ENCODE assay signal across 14 cellular contexts in the genomic region with DNA sequence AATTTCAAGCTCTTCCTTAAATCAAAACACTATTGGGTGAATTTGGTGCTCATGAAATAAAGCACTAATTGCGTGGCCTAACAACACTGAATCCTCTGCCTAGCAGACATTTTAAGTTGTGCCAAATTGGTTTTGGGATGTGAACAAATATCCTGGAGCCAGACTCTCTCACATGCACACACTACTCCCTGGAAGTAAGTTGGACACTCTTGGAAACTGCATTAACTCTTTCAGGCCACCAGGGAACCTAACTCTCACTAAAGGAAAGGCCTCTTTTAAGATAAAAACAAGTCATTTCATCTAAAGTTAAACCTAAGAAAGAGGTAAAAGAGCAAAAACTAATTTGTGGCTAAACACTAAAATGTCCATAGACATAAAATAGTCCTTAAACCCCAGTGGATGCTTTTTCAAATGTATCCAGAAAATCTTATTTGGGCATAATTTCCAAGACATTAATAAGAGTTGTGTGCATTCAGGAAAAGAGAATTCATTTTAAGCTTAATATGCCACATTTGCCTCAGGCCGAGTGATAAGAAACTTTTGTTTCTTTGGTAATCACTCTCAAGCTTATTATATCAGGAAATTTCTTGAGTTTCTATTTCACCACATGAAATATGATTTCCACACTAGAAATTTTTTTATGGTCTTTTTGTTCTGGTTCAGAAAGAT.
DNase-seq lines count a peak whose midpoint lies in the region; ATAC-seq and TF ChIP-seq lines count a peak whose summit lies in the region.
"Had no signal": no experiment of that assay in that cellular context is flagged by ENCODE, and none has a peak within 500 bp of the region (broad histone marks: within the 10 kb centered on the region; RNA-seq: fewer than 3 reads in every experiment).

No MANE protein-coding gene starts in this region.

- H3K27me3 Mint-ChIP-seq in immature natural killer cell (ENCODE audit: low read depth in 3 of 3), result no peaks in the 10 kb centered on the region
- H3K27me3 Mint-ChIP-seq: CD8-positive, alpha-beta memory T cell had no signal

- DNase-seq in AG09309 (ENCODE audit: low read depth) (no peak), HFF-Myc (ENCODE audit: extremely low read depth, low read depth) (no peak), cardiac fibroblast (ENCODE audit: low read depth in 2 of 2) (peak in 1 of 2 donors; percentile 20), kidney epithelial cell (ENCODE audit: low read depth) (no peak), NCI-H524 treated with DMSO at 0.1 percent for 48 hours (lab: John Stamatoyannopoulos, UW) (no peak), upper lobe of right lung (no peak), immature natural killer cell (no peak)
- DNase-seq: activated T-cell treated with anti-CD3 and anti-CD28 coated beads for 4 hours; CD8-positive, alpha-beta memory T cell; dermis blood vessel endothelial cell; islet precursor cell; NCI-H2107; T-helper 1 cell had no signal

- peak; percentile 11 for TF ChIP-seq CTCF in AG09309 (IDR thresholded peaks at IDR 0.05; ENCODE audit: control insufficient read depth, insufficient read depth, low read depth, low read length, missing control alignments)
- TF ChIP-seq CTCF in HFF-Myc (IDR thresholded peaks at IDR 0.05; ENCODE audit: low read depth, low read length, missing control alignments), result peak; percentile 32
- peak; percentile 40 for TF ChIP-seq CTCF in cardiac fibroblast (IDR thresholded peaks at IDR 0.05; ENCODE audit: low read depth, low read length)
- TF ChIP-seq CTCF in kidney epithelial cell (IDR thresholded peaks at IDR 0.05; ENCODE audit: insufficient read depth, low read length, poor library complexity, severe bottlenecking), result peak; percentile 30
- TF ChIP-seq CTCF in upper lobe of right lung (IDR thresholded peaks at IDR 0.05), result no peak

- peaks cover 6% of the 10 kb centered on the region in 2 donors for H3K4me1 Mint-ChIP-seq in immature natural killer cell

- H3K4me3 Mint-ChIP-seq in immature natural killer cell, result no peak overlapping the region
- H3K4me3 Mint-ChIP-seq: CD8-positive, alpha-beta memory T cell had no signal

- H3K27me3 ChIP-seq in kidney epithelial cell (ENCODE audit: control insufficient read depth, insufficient read depth, low read length) (no peaks in the 10 kb centered on the region), upper lobe of right lung (no peaks in the 10 kb centered on the region)

- no peak for ATAC-seq in upper lobe of right lung
- no peak for ATAC-seq in HG02623 (IDR thresholded peaks at IDR 0.05; ENCODE audit: unreplicated experiment)

- H3K36me3 Mint-ChIP-seq in immature natural killer cell, result no peaks in the 10 kb centered on the region

- intact Hi-C loops in upper lobe of right lung (cut with DNase I), result no loop called here

- H3K27ac ChIP-seq in upper lobe of right lung, result no peak overlapping the region

- no peak overlapping the region for H3K4me3 ChIP-seq in AG09309 (ENCODE audit: control insufficient read depth, low read depth, low read length)
- no peak overlapping the region for H3K4me3 ChIP-seq in HFF-Myc (replicated peaks; ENCODE audit: low read depth, low read length)
- H3K4me3 ChIP-seq in cardiac fibroblast (replicated peaks in 1 of 2; ENCODE audit: low read depth in 2 of 2, low read length in 2 of 2), result no peak overlapping the region
- no peak overlapping the region for H3K4me3 ChIP-seq in kidney epithelial cell (ENCODE audit: low read depth, low read length)
- no peak overlapping the region for H3K4me3 ChIP-seq in upper lobe of right lung

- H3K4me1 ChIP-seq in upper lobe of right lung, result peaks cover 5% of the 10 kb centered on the region

- H3K9me3 ChIP-seq in upper lobe of right lung, result no peaks in the 10 kb centered on the region

- H3K9me3 Mint-ChIP-seq in immature natural killer cell, result no peaks in the 10 kb centered on the region
- H3K9me3 Mint-ChIP-seq: CD8-positive, alpha-beta memory T cell had no signal

- peak overlapping the region in 1 of 6 donors; percentile 50 for H3K27ac Mint-ChIP-seq in immature natural killer cell

- H3K36me3 ChIP-seq in kidney epithelial cell (ENCODE audit: control insufficient read depth, insufficient read depth, low read length) (no peaks in the 10 kb centered on the region), upper lobe of right lung (no peaks in the 10 kb centered on the region)
